Comparison of ENCODE assay signal across 1 cellular context in genomic region chr17:43572368-43572980, GRCh38.
TF ChIP-seq lines count a peak whose summit lies in the region.

No MANE protein-coding gene starts in this region.

TF ChIP-seq in GM12878, 131 proteins besides CTCF, POLR2A, EP300 and RAD21:
- no peak for TF ChIP-seq REST (IDR thresholded peaks at IDR 0.05; ENCODE audit: low read depth, low read length)
- no peak for TF ChIP-seq CBX5 (IDR thresholded peaks at IDR 0.05; ENCODE audit: low read depth)
- peak; percentile 93 for TF ChIP-seq ZNF24 (IDR thresholded peaks at IDR 0.05)
